In genomic region chr6:30000156-30000791, GRCh38 we compare ENCODE assay signal across 23 cellular contexts.
"Had no signal": no experiment of that assay in that cellular context is flagged by ENCODE, and none has a peak within 500 bp of the region (broad histone marks: within the 10 kb centered on the region; RNA-seq: fewer than 3 reads in every experiment).

No MANE protein-coding gene starts in this region.

- H3K36me3 Mint-ChIP-seq: mesothelial cell of epicardium; stimulated activated naive B cell treated with anti-CD40 and anti-IgM and Interleukin-4, amounts not matched to agents 10 μg/mL and 1 μg/mL and 100 μg/mL, for 72 hours; type B pancreatic cell had no signal

- H3K9me3 Mint-ChIP-seq: effector memory CD8-positive, alpha-beta T cell; memory B cell; mesothelial cell of epicardium; nephron; stimulated activated naive B cell treated with anti-CD40 and anti-IgM and Interleukin-4, amounts not matched to agents 10 μg/mL and 1 μg/mL and 100 μg/mL, for 72 hours; type B pancreatic cell had no signal

- H3K79me2 ChIP-seq: hepatocyte had no signal

- H3K27me3 ChIP-seq: right lobe of liver, suprapubic skin, thyroid gland had no signal

- DNase-seq: effector memory CD8-positive, alpha-beta T cell; erythroblast; foreskin melanocyte; kidney; left cardiac atrium; left ventricle myocardium inferior; lower lobe of right lung; occipital lobe; psoas muscle; retina; right lobe of liver; spleen; stimulated activated CD4-positive, alpha-beta T cell treated with anti-CD3 and anti-CD28 coated beads, Interleukin-15, amount 100 ng/mL, for 24 hours; stimulated activated CD4-positive, alpha-beta T cell treated with anti-CD3 and anti-CD28 coated beads, Interleukin-1b, Interleukin-23, amount 100 ng/mL, for 48 hours; stimulated activated CD4-positive, alpha-beta T cell treated with anti-CD3 and anti-CD28 coated beads, Interleukin-4, amount 100 ng/mL, for 24 hours; stimulated activated naive B cell treated with anti-CD40 and anti-IgM and Interleukin-4, amounts not matched to agents 10 μg/mL and 1 μg/mL and 100 μg/mL, for 72 hours; thyroid gland had no signal

- H3K27ac ChIP-seq: hepatocyte, left ventricle myocardium inferior, lower lobe of right lung, psoas muscle, right lobe of liver, spleen, suprapubic skin, thyroid gland had no signal

- H3K36me3 ChIP-seq: left ventricle myocardium inferior, lower lobe of right lung, right lobe of liver, spleen, suprapubic skin, thyroid gland had no signal

- H3K4me1 Mint-ChIP-seq: mesothelial cell of epicardium; nephron; stimulated activated naive B cell treated with anti-CD40 and anti-IgM and Interleukin-4, amounts not matched to agents 10 μg/mL and 1 μg/mL and 100 μg/mL, for 72 hours had no signal

- H3K27ac Mint-ChIP-seq: effector memory CD8-positive, alpha-beta T cell; memory B cell; mesothelial cell of epicardium; nephron; stimulated activated naive B cell treated with anti-CD40 and anti-IgM and Interleukin-4, amounts not matched to agents 10 μg/mL and 1 μg/mL and 100 μg/mL, for 72 hours; type B pancreatic cell had no signal

- H3K4me1 ChIP-seq: left ventricle myocardium inferior, lower lobe of right lung, psoas muscle, right lobe of liver, spleen, suprapubic skin, thyroid gland had no signal

- H3K4me3 Mint-ChIP-seq: effector memory CD8-positive, alpha-beta T cell; memory B cell; mesothelial cell of epicardium; nephron; stimulated activated naive B cell treated with anti-CD40 and anti-IgM and Interleukin-4, amounts not matched to agents 10 μg/mL and 1 μg/mL and 100 μg/mL, for 72 hours; type B pancreatic cell had no signal

- H3K4me2 ChIP-seq: hepatocyte had no signal

- H3K4me3 ChIP-seq: hepatocyte, left ventricle myocardium inferior, lower lobe of right lung, psoas muscle, right lobe of liver, spleen, suprapubic skin, thyroid gland had no signal

- ATAC-seq: effector memory CD8-positive, alpha-beta T cell; left cardiac atrium; lower lobe of right lung; psoas muscle; right lobe of liver; stimulated activated naive B cell treated with anti-CD40 and anti-IgM and Interleukin-4, amounts not matched to agents 10 μg/mL and 1 μg/mL and 100 μg/mL, for 72 hours had no signal

- H3K9me3 ChIP-seq: left ventricle myocardium inferior, lower lobe of right lung, psoas muscle, right lobe of liver, spleen, suprapubic skin, thyroid gland had no signal

- H2AFZ ChIP-seq: hepatocyte had no signal
